Comparison of ENCODE assay signal across 24 cellular contexts in genomic region chr12:88351121-88351520, GRCh38.
"Had no signal": no experiment of that assay in that cellular context is flagged by ENCODE, and none has a peak within 500 bp of the region (broad histone marks: within the 10 kb centered on the region; RNA-seq: fewer than 3 reads in every experiment).

No MANE protein-coding gene starts in this region.

- H3K27ac Mint-ChIP-seq: dendritic cell treated with granulocyte-macrophage colony-stimulating factor and Interleukin-4, amounts not matched to agents 40 ng/mL and 50 ng/mL, for 4 days; effector memory CD8-positive, alpha-beta T cell; immature natural killer cell; memory B cell; mesothelial cell of epicardium; natural killer cell; progenitor cell of endocrine pancreas; stimulated activated naive B cell treated with anti-CD40 and anti-IgM and Interleukin-4, amounts not matched to agents 10 μg/mL and 1 μg/mL and 100 μg/mL, for 72 hours; stimulated activated naive CD8-positive, alpha-beta T cell treated with anti-CD3 and anti-CD28 coated beads, Interleukin-15, amount 100 ng/mL, for 72 hours had no signal

- H3K4me1 Mint-ChIP-seq: immature natural killer cell; mesothelial cell of epicardium; natural killer cell; neural crest cell; stimulated activated naive B cell treated with anti-CD40 and anti-IgM and Interleukin-4, amounts not matched to agents 10 μg/mL and 1 μg/mL and 100 μg/mL, for 72 hours; stimulated activated naive CD8-positive, alpha-beta T cell treated with anti-CD3 and anti-CD28 coated beads, Interleukin-15, amount 100 ng/mL, for 72 hours had no signal

- H3K27me3 ChIP-seq: esophagus muscularis mucosa, foreskin keratinocyte, left lung, ovary, testis, tibial nerve, upper lobe of right lung, vagina had no signal

- H3K27ac ChIP-seq: epithelial cell of prostate, esophagus muscularis mucosa, foreskin keratinocyte, left lung, lower lobe of right lung, ovary, testis, tibial nerve, upper lobe of right lung, vagina had no signal

- H3K36me3 Mint-ChIP-seq: immature natural killer cell; memory B cell; natural killer cell; stimulated activated naive B cell treated with anti-CD40 and anti-IgM and Interleukin-4, amounts not matched to agents 10 μg/mL and 1 μg/mL and 100 μg/mL, for 72 hours had no signal

- ATAC-seq: effector memory CD8-positive, alpha-beta T cell; foreskin keratinocyte; left lung; lower lobe of right lung; natural killer cell; right cardiac atrium; stimulated activated naive B cell treated with anti-CD40 and anti-IgM and Interleukin-4, amounts not matched to agents 10 μg/mL and 1 μg/mL and 100 μg/mL, for 72 hours; stimulated activated naive CD8-positive, alpha-beta T cell treated with anti-CD3 and anti-CD28 coated beads, Interleukin-15, amount 100 ng/mL, for 72 hours; upper lobe of right lung had no signal

- DNase-seq: effector memory CD8-positive, alpha-beta T cell; foreskin keratinocyte; immature natural killer cell; left lung; lower lobe of right lung; natural killer cell; ovary; right cardiac atrium; stimulated activated CD4-positive, alpha-beta T cell treated with anti-CD3 and anti-CD28 coated beads, Interleukin-2, amount 100 ng/mL, for 24 hours; stimulated activated CD4-positive, alpha-beta T cell treated with anti-CD3 and anti-CD28 coated beads, Interleukin-4, amount 100 ng/mL, for 4 hours; stimulated activated naive B cell treated with anti-CD40 and anti-IgM and Interleukin-4, amounts not matched to agents 10 μg/mL and 1 μg/mL and 100 μg/mL, for 72 hours; stimulated activated naive CD8-positive, alpha-beta T cell treated with anti-CD3 and anti-CD28 coated beads, Interleukin-15, amount 100 ng/mL, for 72 hours; testis; upper lobe of right lung had no signal

- H3K9me3 Mint-ChIP-seq: dendritic cell treated with granulocyte-macrophage colony-stimulating factor and Interleukin-4, amounts not matched to agents 40 ng/mL and 50 ng/mL, for 4 days; memory B cell; neural crest cell had no signal

- FAIRE-seq: keratinocyte had no signal

- H3K4me3 Mint-ChIP-seq: dendritic cell treated with granulocyte-macrophage colony-stimulating factor and Interleukin-4, amounts not matched to agents 40 ng/mL and 50 ng/mL, for 4 days; effector memory CD8-positive, alpha-beta T cell; immature natural killer cell; memory B cell; mesothelial cell of epicardium; natural killer cell; neural crest cell; stimulated activated naive B cell treated with anti-CD40 and anti-IgM and Interleukin-4, amounts not matched to agents 10 μg/mL and 1 μg/mL and 100 μg/mL, for 72 hours; stimulated activated naive CD8-positive, alpha-beta T cell treated with anti-CD3 and anti-CD28 coated beads, Interleukin-15, amount 100 ng/mL, for 72 hours had no signal

- H3K4me1 ChIP-seq: esophagus muscularis mucosa, foreskin keratinocyte, left lung, lower lobe of right lung, testis, tibial nerve, upper lobe of right lung, vagina had no signal

- H3K4me3 ChIP-seq: esophagus muscularis mucosa, left lung, lower lobe of right lung, ovary, testis, tibial nerve, upper lobe of right lung, vagina had no signal

- H3K9me3 ChIP-seq: esophagus muscularis mucosa, left lung, lower lobe of right lung, ovary, testis, upper lobe of right lung, vagina had no signal

- H3K36me3 ChIP-seq: esophagus muscularis mucosa, left lung, lower lobe of right lung, ovary, tibial nerve, upper lobe of right lung, vagina had no signal

- H3K27me3 Mint-ChIP-seq: dendritic cell treated with granulocyte-macrophage colony-stimulating factor and Interleukin-4, amounts not matched to agents 40 ng/mL and 50 ng/mL, for 4 days; effector memory CD8-positive, alpha-beta T cell; memory B cell; progenitor cell of endocrine pancreas; stimulated activated naive B cell treated with anti-CD40 and anti-IgM and Interleukin-4, amounts not matched to agents 10 μg/mL and 1 μg/mL and 100 μg/mL, for 72 hours; stimulated activated naive CD8-positive, alpha-beta T cell treated with anti-CD3 and anti-CD28 coated beads, Interleukin-15, amount 100 ng/mL, for 72 hours had no signal
